Comparison of ENCODE assay signal across 34 cellular contexts in genomic region chr2:40159333-40159732, GRCh38.
"Had no signal": no experiment of that assay in that cellular context is flagged by ENCODE, and none has a peak within 500 bp of the region (broad histone marks: within the 10 kb centered on the region; RNA-seq: fewer than 3 reads in every experiment).

No MANE protein-coding gene starts in this region.

- H3K27ac ChIP-seq: adrenal gland, body of pancreas, brain microvascular endothelial cell, breast epithelium, VCaP had no signal

- DNase-seq: activated B cell treated with CpG ODN at 0.5 μM for 24 hours; activated CD4-positive, alpha-beta memory T cell treated with anti-CD3 and anti-CD28 coated beads for 36 hours; activated CD4-positive, alpha-beta T cell treated with anti-CD3 and anti-CD28 coated beads for 4 hours; activated CD4-positive, alpha-beta T cell treated with anti-CD3 and anti-CD28 coated beads, Interleukin-2, amount 10 ng/mL, durations not matched to agents 24 days and 14 days; activated CD4-positive, alpha-beta T cell treated with anti-CD3 and anti-CD28 coated beads, Interleukin-2, amount 50 U/mL, for 1 hour; activated CD4-positive, alpha-beta T cell treated with anti-CD3 and anti-CD28 coated beads, Interleukin-2, amount 50 U/mL, for 4 hours; activated CD4-positive, CD25-positive, alpha-beta regulatory T cell treated with anti-CD3 and anti-CD28 coated beads, Interleukin-2, amount 50 U/mL, for 72 hours; activated CD8-positive, alpha-beta memory T cell treated with anti-CD3 and anti-CD28 coated beads, Interleukin-2, amount 50 U/mL, for 4 hours; activated CD8-positive, alpha-beta T cell treated with anti-CD3 and anti-CD28 coated beads for 36 hours; activated effector memory CD4-positive, alpha-beta T cell treated with anti-CD3 and anti-CD28 coated beads, Interleukin-2, amount 50 U/mL, for 16 hours; activated gamma-delta T cell treated with Interleukin-2 at 50 U/mL for 16 hours; activated naive CD4-positive, alpha-beta T cell; activated naive CD4-positive, alpha-beta T cell treated with anti-CD3 and anti-CD28 coated beads for 36 hours; activated naive CD4-positive, alpha-beta T cell treated with anti-CD3 and anti-CD28 coated beads, Interleukin-2, amount 50 U/mL, for 16 hours; activated naive CD8-positive, alpha-beta T cell treated with anti-CD3 and anti-CD28 coated beads for 36 hours; activated T-cell treated with anti-CD3 and anti-CD28 coated beads for 4 hours; activated T-cell treated with anti-CD3 and anti-CD28 coated beads, Interleukin-2, amount 50 U/mL, for 1 hour; activated T-cell treated with anti-CD3 and anti-CD28 coated beads, Interleukin-2, amount 50 U/mL, for 4 hours; activated T-cell treated with anti-CD3 and anti-CD28 coated beads, Interleukin-2, amount 50 U/mL, for 72 hours; adrenal gland; amniotic stem cell; aorta; body of pancreas; brain microvascular endothelial cell; caudate nucleus; cerebellar nuclear complex; T-helper 2 cell; T-helper 9 cell had no signal

- H3K36me3 ChIP-seq: adrenal gland, brain microvascular endothelial cell, breast epithelium had no signal

- H3K9me3 ChIP-seq: adrenal gland, body of pancreas, breast epithelium had no signal

- H3K4me3 ChIP-seq: adrenal gland, body of pancreas, breast epithelium had no signal

- FAIRE-seq: astrocyte, TTC549 had no signal

- H3K4me1 ChIP-seq: adrenal gland, body of pancreas, breast epithelium had no signal

- ATAC-seq: activated CD8-positive, alpha-beta T cell treated with anti-CD3 and anti-CD28 coated beads for 36 hours; activated naive CD4-positive, alpha-beta T cell treated with anti-CD3 and anti-CD28 coated beads, Interleukin-2, amount 50 U/mL, for 72 hours; activated T-cell treated with anti-CD3 and anti-CD28 coated beads, Interleukin-2, amount 50 U/mL, for 4 hours; activated T-cell treated with anti-CD3 and anti-CD28 coated beads, Interleukin-2, amount 50 U/mL, for 72 hours; activated T-helper 17 cell treated with anti-CD3 and anti-CD28 coated beads, Interleukin-2, amount 50 U/mL, for 72 hours; body of pancreas had no signal

- H3K27me3 ChIP-seq: adrenal gland, body of pancreas, brain microvascular endothelial cell, breast epithelium had no signal
